ENCODE assay signal across 8 cellular contexts in genomic region chr5:152505442-152506042, GRCh38.
DNase-seq lines count a peak whose midpoint lies in the region; ATAC-seq and TF ChIP-seq lines count a peak whose summit lies in the region.

No MANE protein-coding gene starts in this region.

- intact Hi-C loops in head of caudate nucleus (cut with DNase I), result loop anchor here (10.0 kb wide), 2 partner anchors 131 to 681 kb away; no protein-coding TSS in a partner anchor

- H3K9me3 ChIP-seq in DOHH2 (ENCODE audit: control insufficient read depth, insufficient read depth, low read length), result no peaks in the 10 kb centered on the region

- H3K27ac Mint-ChIP-seq in progenitor cell of endocrine pancreas, result peak overlapping the region; percentile 71

- no peaks in the 10 kb centered on the region for H3K9me2 ChIP-seq in DOHH2 (replicated peaks; ENCODE audit: control insufficient read depth, low read length)

- no peaks in the 10 kb centered on the region for H3K79me2 ChIP-seq in DOHH2 (ENCODE audit: control insufficient read depth, low read length)

- no peak overlapping the region for H3K4me3 ChIP-seq in DOHH2 (ENCODE audit: low read length)

- no peak overlapping the region for H3K4me2 ChIP-seq in DOHH2 (ENCODE audit: low read length)

- no peaks in the 10 kb centered on the region for H4K20me1 ChIP-seq in DOHH2 (ENCODE audit: control insufficient read depth, insufficient read depth, low read depth, low read length)

- H3K4me1 ChIP-seq in DOHH2 (ENCODE audit: control insufficient read depth, low read length), result no peaks in the 10 kb centered on the region

- TF ChIP-seq CTCF in DOHH2 (IDR thresholded peaks at IDR 0.05; ENCODE audit: low read depth, low read length, poor library complexity, severe bottlenecking) (peak; percentile 79), progenitor cell of endocrine pancreas (IDR thresholded peaks at IDR 0.05; ENCODE audit: unreplicated experiment) (peak; percentile 74)

- H3F3A ChIP-seq in DOHH2 (ENCODE audit: control insufficient read depth, insufficient read depth), result no peaks in the 10 kb centered on the region

- no peaks in the 10 kb centered on the region for H3K36me3 Mint-ChIP-seq in activated T-cell treated with anti-CD3 and anti-CD28 coated beads, Interleukin-2, amount 50 U/mL, for 4 hours (ENCODE audit: insufficient read depth)
- no peaks in the 10 kb centered on the region for H3K36me3 Mint-ChIP-seq in progenitor cell of endocrine pancreas (ENCODE audit: insufficient read depth)

- H3K36me3 ChIP-seq in DOHH2 (ENCODE audit: control insufficient read depth, low read length), result no peaks in the 10 kb centered on the region

- peaks cover 11% of the 10 kb centered on the region for H3K27me3 Mint-ChIP-seq in activated T-cell treated with anti-CD3 and anti-CD28 coated beads, Interleukin-2, amount 50 U/mL, for 4 hours (ENCODE audit: low read depth)
- peaks cover 23% of the 10 kb centered on the region for H3K27me3 Mint-ChIP-seq in progenitor cell of endocrine pancreas

- DNase-seq in NCI-H510A treated with DMSO at 0.1 percent for 48 hours (lab: John Stamatoyannopoulos, UW) (peak; percentile 62), head of caudate nucleus (peak in 41 of 42 donors; percentile 16 to 93 (median 74)), progenitor cell of endocrine pancreas (ENCODE audit: low spot score, unreplicated experiment) (peak; percentile 34), mesenteric fat pad (ENCODE audit: low spot score) (no peak)
- DNase-seq in activated T-cell treated with anti-CD3 and anti-CD28 coated beads, Interleukin-2, amount 50 U/mL, for 4 hours, result no peak

- peak; percentile 92 for ATAC-seq in GM19455 (IDR thresholded peaks at IDR 0.05; ENCODE audit: unreplicated experiment)
- peak; percentile 95 for ATAC-seq in HG03439 (IDR thresholded peaks at IDR 0.05; ENCODE audit: unreplicated experiment)
- ATAC-seq in activated T-cell treated with anti-CD3 and anti-CD28 coated beads, Interleukin-2, amount 50 U/mL, for 4 hours, result peak; percentile 43 to 53

- 0 out of 2 replicates have a peak, but pooled peaks cover 4% of the 10 kb centered on the region for H3K27me3 ChIP-seq in DOHH2 (ENCODE audit: control insufficient read depth, low read length)

- no peaks in the 10 kb centered on the region for H3K4me1 Mint-ChIP-seq in activated T-cell treated with anti-CD3 and anti-CD28 coated beads, Interleukin-2, amount 50 U/mL, for 4 hours (ENCODE audit: low read depth)
- no peaks in the 10 kb centered on the region for H3K4me1 Mint-ChIP-seq in progenitor cell of endocrine pancreas (ENCODE audit: low read depth)

- no peak overlapping the region for H3K27ac ChIP-seq in DOHH2 (ENCODE audit: low read depth, low read length)

- H3K4me3 Mint-ChIP-seq in activated T-cell treated with anti-CD3 and anti-CD28 coated beads, Interleukin-2, amount 50 U/mL, for 4 hours, result no peak overlapping the region
- H3K4me3 Mint-ChIP-seq in progenitor cell of endocrine pancreas (ENCODE audit: low read depth), result no peak overlapping the region

- H3K9me3 Mint-ChIP-seq in activated T-cell treated with anti-CD3 and anti-CD28 coated beads, Interleukin-2, amount 50 U/mL, for 4 hours, result no peaks in the 10 kb centered on the region
- no peaks in the 10 kb centered on the region for H3K9me3 Mint-ChIP-seq in progenitor cell of endocrine pancreas (ENCODE audit: low read depth)

Comparison
In these comparisons a context has a peak if more than half of its experiments do, and no peak if none do; other contexts are left out.
1. DNase-seq: peak in NCI-H510A treated with DMSO at 0.1 percent for 48 hours (single experiment), head of caudate nucleus (41 of 42) and progenitor cell of endocrine pancreas (single experiment); none in activated T-cell treated with anti-CD3 and anti-CD28 coated beads, Interleukin-2, amount 50 U/mL, for 4 hours (single experiment) and mesenteric fat pad (single experiment).
2. Peak in every context shown above with its lines, with median percentiles within 50 percentile points of each other: ATAC-seq.